24 cellular contexts compared by ENCODE assay signal in the genomic region with DNA sequence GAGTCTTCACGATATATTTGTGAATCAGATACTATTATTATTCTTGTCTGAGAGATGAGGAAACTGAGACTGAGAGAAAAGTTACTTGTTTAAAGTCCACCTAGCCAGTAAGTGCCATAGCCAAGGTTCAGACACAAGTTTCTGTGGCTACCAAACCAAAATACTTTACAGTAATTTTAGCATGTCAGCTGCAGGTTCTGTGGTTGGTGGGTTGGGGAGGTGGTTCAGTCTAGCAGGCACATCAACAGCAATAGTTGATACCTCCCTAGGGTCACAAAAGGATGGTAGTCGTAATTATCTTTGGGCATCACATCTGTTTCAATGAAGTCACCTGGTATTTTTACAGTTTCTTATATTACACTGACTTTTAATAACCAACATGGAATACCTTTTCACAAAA. TPM values are rescaled to one million over a fixed set of nuclear protein-coding genes. Genes with fewer than 3 reads are reported as not detected.
"Had no signal": no experiment of that assay in that cellular context is flagged by ENCODE, and none has a peak within 500 bp of the region (broad histone marks: within the 10 kb centered on the region; RNA-seq: fewer than 3 reads in every experiment).

No MANE protein-coding gene starts in this region.

- H3K27ac ChIP-seq: left ventricle myocardium inferior, ovary, psoas muscle, right lobe of liver, skin epidermis, spleen, suprapubic skin, thoracic aorta, tibial artery, upper lobe of right lung had no signal

- DNase-seq: hypothalamus; immature natural killer cell; kidney; left colon; left ventricle myocardium inferior; mesendoderm; naive thymus-derived CD4-positive, alpha-beta T cell; ovary; psoas muscle; right lobe of liver; spleen; stimulated activated CD4-positive, alpha-beta T cell treated with anti-CD3 and anti-CD28 coated beads, Interleukin-4, amount 100 ng/mL, for 24 hours; stimulated activated naive CD4-positive, alpha-beta T cell; tibial artery; trophoblast cell; upper lobe of right lung had no signal

- H3K27me3 ChIP-seq: ovary, right lobe of liver, spleen, suprapubic skin, tibial artery, upper lobe of right lung had no signal

- ATAC-seq: left colon; naive thymus-derived CD4-positive, alpha-beta T cell; natural killer cell treated with Interleukin-12 subunit alpha and Interleukin-12 subunit beta and Interleukin-15 and Interleukin-18, amount 100 ng/mL, for 72 hours; psoas muscle; right lobe of liver; stimulated activated effector memory CD8-positive, alpha-beta T cell treated with anti-CD3 and anti-CD28 coated beads, Interleukin-12 subunit alpha, Interleukin-12 subunit beta, amount 100 ng/mL, for 72 hours; upper lobe of right lung had no signal

- FAIRE-seq: islet of Langerhans, kidney, urothelium cell line had no signal

- H3K4me1 ChIP-seq: left ventricle myocardium inferior, psoas muscle, right lobe of liver, spleen, suprapubic skin, tibial artery, upper lobe of right lung had no signal

- H3K4me3 ChIP-seq: left ventricle myocardium inferior, lung, ovary, psoas muscle, right lobe of liver, skin epidermis, spleen, suprapubic skin, thoracic aorta, tibial artery, upper lobe of right lung had no signal

- H3K36me3 ChIP-seq: left ventricle myocardium inferior, ovary, right lobe of liver, spleen, suprapubic skin, thoracic aorta, tibial artery, upper lobe of right lung had no signal

- H3K9me3 ChIP-seq: ovary, right lobe of liver, suprapubic skin, thoracic aorta, tibial artery, upper lobe of right lung had no signal

RNA-seq across cellular contexts. Expression of a gene that starts 35.6 kb away (rescaled TPM):
- polyA plus RNA-seq: immature natural killer cell had no signal
